ENCODE assay signal across 2 cellular contexts in genomic region chr1:242847390-242847993, GRCh38.
TF ChIP-seq lines count a peak whose summit lies in the region.

No MANE protein-coding gene starts in this region.

TF ChIP-seq in SK-N-SH, 30 proteins besides CTCF, POLR2A, EP300 and RAD21 (continued from another document):
- peak; percentile 85 for TF ChIP-seq REST (IDR thresholded peaks at IDR 0.05; ENCODE audit: low read depth, low read length)
TF ChIP-seq in SK-N-SH: peak in this region for 1.

TF ChIP-seq in SK-N-SH treated with all-trans-retinoic acid at 6 μM for 48 hours, 23 proteins besides CTCF, POLR2A, EP300 and RAD21 (continued from another document):
- TF ChIP-seq TSHZ2 (CRISPR knock-in tag; IDR thresholded peaks at IDR 0.05): no peak
